Comparison of ENCODE assay signal across 1 cellular context in genomic region chr6:46652603-46653438, GRCh38.
TF ChIP-seq lines count a peak whose summit lies in the region.

Gene CYP39A1 (minus strand): TSS chr6:46652818. CDS start chr6:46652582, 236 bp downstream.
Gene SLC25A27 (plus strand): TSS chr6:46652975. CDS start chr6:46653193, 218 bp downstream.

TF ChIP-seq in IMR-90, 13 proteins besides CTCF, POLR2A, EP300 and RAD21:
- TF ChIP-seq MAZ (IDR thresholded peaks at IDR 0.05; ENCODE audit: borderline replicate concordance, low read depth, low read length) (peak; percentile 50; the same call in 1 of the 2 replicates), ELK1 (IDR thresholded peaks at IDR 0.05; ENCODE audit: borderline replicate concordance, low read depth, low read length) (no peak), MXI1 (IDR thresholded peaks at IDR 0.05; ENCODE audit: borderline replicate concordance, low read depth, low read length) (no peak)
